Comparison of ENCODE assay signal across 1 cellular context in the genomic region with DNA sequence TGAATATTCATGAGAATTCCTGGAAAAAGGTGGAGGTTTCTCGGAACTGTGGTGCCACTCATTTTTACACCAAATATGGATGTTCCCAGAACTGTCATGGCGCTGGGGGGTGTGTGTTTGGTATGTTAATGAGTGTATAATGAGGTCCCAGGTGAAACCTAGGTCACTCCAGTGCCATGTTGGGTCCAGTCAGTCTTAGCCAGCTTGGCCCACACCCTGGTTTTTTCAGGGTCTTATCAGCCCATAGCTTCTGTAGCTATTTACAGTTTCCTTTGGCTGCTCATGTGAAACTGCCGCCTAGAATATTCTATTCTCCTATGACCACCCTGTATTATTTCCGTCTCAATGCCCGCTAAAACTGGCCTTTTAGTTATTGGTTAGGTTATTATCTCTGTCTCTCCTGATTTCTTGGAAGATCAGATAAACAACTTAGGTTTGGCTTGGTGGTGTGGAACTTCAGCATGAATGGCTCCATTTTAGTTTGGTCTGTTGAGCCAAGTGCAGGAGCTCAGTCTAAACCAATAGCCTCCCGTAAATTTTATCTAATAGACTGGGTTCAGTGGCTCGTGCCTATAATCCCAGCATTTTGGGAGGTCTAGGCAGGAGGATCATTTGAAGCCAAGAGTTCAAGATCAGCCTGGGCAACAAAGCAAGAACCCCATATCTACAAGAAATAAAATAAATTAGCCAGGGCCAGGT.
TF ChIP-seq lines count a peak whose summit lies in the region.

No MANE protein-coding gene starts in this region.

TF ChIP-seq in K562, 482 proteins besides CTCF, POLR2A, EP300 and RAD21 (continued from another document):
- TF ChIP-seq, protein P1, sequence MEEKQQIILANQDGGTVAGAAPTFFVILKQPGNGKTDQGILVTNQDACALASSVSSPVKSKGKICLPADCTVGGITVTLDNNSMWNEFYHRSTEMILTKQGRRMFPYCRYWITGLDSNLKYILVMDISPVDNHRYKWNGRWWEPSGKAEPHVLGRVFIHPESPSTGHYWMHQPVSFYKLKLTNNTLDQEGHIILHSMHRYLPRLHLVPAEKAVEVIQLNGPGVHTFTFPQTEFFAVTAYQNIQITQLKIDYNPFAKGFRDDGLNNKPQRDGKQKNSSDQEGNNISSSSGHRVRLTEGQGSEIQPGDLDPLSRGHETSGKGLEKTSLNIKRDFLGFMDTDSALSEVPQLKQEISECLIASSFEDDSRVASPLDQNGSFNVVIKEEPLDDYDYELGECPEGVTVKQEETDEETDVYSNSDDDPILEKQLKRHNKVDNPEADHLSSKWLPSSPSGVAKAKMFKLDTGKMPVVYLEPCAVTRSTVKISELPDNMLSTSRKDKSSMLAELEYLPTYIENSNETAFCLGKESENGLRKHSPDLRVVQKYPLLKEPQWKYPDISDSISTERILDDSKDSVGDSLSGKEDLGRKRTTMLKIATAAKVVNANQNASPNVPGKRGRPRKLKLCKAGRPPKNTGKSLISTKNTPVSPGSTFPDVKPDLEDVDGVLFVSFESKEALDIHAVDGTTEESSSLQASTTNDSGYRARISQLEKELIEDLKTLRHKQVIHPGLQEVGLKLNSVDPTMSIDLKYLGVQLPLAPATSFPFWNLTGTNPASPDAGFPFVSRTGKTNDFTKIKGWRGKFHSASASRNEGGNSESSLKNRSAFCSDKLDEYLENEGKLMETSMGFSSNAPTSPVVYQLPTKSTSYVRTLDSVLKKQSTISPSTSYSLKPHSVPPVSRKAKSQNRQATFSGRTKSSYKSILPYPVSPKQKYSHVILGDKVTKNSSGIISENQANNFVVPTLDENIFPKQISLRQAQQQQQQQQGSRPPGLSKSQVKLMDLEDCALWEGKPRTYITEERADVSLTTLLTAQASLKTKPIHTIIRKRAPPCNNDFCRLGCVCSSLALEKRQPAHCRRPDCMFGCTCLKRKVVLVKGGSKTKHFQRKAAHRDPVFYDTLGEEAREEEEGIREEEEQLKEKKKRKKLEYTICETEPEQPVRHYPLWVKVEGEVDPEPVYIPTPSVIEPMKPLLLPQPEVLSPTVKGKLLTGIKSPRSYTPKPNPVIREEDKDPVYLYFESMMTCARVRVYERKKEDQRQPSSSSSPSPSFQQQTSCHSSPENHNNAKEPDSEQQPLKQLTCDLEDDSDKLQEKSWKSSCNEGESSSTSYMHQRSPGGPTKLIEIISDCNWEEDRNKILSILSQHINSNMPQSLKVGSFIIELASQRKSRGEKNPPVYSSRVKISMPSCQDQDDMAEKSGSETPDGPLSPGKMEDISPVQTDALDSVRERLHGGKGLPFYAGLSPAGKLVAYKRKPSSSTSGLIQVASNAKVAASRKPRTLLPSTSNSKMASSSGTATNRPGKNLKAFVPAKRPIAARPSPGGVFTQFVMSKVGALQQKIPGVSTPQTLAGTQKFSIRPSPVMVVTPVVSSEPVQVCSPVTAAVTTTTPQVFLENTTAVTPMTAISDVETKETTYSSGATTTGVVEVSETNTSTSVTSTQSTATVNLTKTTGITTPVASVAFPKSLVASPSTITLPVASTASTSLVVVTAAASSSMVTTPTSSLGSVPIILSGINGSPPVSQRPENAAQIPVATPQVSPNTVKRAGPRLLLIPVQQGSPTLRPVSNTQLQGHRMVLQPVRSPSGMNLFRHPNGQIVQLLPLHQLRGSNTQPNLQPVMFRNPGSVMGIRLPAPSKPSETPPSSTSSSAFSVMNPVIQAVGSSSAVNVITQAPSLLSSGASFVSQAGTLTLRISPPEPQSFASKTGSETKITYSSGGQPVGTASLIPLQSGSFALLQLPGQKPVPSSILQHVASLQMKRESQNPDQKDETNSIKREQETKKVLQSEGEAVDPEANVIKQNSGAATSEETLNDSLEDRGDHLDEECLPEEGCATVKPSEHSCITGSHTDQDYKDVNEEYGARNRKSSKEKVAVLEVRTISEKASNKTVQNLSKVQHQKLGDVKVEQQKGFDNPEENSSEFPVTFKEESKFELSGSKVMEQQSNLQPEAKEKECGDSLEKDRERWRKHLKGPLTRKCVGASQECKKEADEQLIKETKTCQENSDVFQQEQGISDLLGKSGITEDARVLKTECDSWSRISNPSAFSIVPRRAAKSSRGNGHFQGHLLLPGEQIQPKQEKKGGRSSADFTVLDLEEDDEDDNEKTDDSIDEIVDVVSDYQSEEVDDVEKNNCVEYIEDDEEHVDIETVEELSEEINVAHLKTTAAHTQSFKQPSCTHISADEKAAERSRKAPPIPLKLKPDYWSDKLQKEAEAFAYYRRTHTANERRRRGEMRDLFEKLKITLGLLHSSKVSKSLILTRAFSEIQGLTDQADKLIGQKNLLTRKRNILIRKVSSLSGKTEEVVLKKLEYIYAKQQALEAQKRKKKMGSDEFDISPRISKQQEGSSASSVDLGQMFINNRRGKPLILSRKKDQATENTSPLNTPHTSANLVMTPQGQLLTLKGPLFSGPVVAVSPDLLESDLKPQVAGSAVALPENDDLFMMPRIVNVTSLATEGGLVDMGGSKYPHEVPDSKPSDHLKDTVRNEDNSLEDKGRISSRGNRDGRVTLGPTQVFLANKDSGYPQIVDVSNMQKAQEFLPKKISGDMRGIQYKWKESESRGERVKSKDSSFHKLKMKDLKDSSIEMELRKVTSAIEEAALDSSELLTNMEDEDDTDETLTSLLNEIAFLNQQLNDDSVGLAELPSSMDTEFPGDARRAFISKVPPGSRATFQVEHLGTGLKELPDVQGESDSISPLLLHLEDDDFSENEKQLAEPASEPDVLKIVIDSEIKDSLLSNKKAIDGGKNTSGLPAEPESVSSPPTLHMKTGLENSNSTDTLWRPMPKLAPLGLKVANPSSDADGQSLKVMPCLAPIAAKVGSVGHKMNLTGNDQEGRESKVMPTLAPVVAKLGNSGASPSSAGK (IDR thresholded peaks at IDR 0.05), result peak; percentile 73
- TF ChIP-seq RCOR1 (IDR thresholded peaks at IDR 0.05; ENCODE audit: borderline replicate concordance in 1 of 2, low read depth in 2 of 2, low read length in 2 of 2) (peak in 1 of 2 experiments; percentile 58; a peak in 1 of 4 replicates), ARID2 (IDR thresholded peaks at IDR 0.05) (no peak), ZBTB7A (IDR thresholded peaks at IDR 0.05; ENCODE audit: borderline replicate concordance, control insufficient read depth, low read depth, low read length) (0 out of 2 replicates have a peak, but pooled peaks have one; percentile 48)
- TF ChIP-seq, protein P2, sequence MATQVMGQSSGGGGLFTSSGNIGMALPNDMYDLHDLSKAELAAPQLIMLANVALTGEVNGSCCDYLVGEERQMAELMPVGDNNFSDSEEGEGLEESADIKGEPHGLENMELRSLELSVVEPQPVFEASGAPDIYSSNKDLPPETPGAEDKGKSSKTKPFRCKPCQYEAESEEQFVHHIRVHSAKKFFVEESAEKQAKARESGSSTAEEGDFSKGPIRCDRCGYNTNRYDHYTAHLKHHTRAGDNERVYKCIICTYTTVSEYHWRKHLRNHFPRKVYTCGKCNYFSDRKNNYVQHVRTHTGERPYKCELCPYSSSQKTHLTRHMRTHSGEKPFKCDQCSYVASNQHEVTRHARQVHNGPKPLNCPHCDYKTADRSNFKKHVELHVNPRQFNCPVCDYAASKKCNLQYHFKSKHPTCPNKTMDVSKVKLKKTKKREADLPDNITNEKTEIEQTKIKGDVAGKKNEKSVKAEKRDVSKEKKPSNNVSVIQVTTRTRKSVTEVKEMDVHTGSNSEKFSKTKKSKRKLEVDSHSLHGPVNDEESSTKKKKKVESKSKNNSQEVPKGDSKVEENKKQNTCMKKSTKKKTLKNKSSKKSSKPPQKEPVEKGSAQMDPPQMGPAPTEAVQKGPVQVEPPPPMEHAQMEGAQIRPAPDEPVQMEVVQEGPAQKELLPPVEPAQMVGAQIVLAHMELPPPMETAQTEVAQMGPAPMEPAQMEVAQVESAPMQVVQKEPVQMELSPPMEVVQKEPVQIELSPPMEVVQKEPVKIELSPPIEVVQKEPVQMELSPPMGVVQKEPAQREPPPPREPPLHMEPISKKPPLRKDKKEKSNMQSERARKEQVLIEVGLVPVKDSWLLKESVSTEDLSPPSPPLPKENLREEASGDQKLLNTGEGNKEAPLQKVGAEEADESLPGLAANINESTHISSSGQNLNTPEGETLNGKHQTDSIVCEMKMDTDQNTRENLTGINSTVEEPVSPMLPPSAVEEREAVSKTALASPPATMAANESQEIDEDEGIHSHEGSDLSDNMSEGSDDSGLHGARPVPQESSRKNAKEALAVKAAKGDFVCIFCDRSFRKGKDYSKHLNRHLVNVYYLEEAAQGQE (CRISPR knock-in tag; IDR thresholded peaks at IDR 0.05; ENCODE audit: low read depth), result peak; percentile 40; the same call in 1 of the 2 replicates
